8 cellular contexts compared by ENCODE assay signal in genomic region chr7:32500922-32501341, GRCh38. TPM values are rescaled to one million over a fixed set of nuclear protein-coding genes. Genes with fewer than 3 reads are reported as not detected.
DNase-seq lines count a peak whose midpoint lies in the region; ATAC-seq and TF ChIP-seq lines count a peak whose summit lies in the region.

No MANE protein-coding gene starts in this region.

- peaks cover 48% of the 10 kb centered on the region for H3K4me1 ChIP-seq in vagina

- H3K4me3 ChIP-seq in vagina, result no peak overlapping the region

- ATAC-seq in activated CD4-positive, CD25-positive, alpha-beta regulatory T cell treated with anti-CD3 and anti-CD28 coated beads, Interleukin-2, amount 50 U/mL, for 24 hours, result peak; percentile 52 to 58
- peak; percentile 57 for ATAC-seq in HG02973 (IDR thresholded peaks at IDR 0.05; ENCODE audit: unreplicated experiment)

- H3K27me3 Mint-ChIP-seq in activated CD4-positive, alpha-beta T cell treated with anti-CD3 and anti-CD28 coated beads, Interleukin-2, amount 10 ng/mL, durations not matched to agents 7 days and 5 days, result no peaks in the 10 kb centered on the region

- no peaks in the 10 kb centered on the region for H3K9me3 ChIP-seq in vagina

- no peak for DNase-seq in activated CD4-positive, CD25-positive, alpha-beta regulatory T cell treated with anti-CD3 and anti-CD28 coated beads, Interleukin-2, amount 50 U/mL, for 72 hours
- peak; percentile 63 for DNase-seq in RKO (ENCODE audit: low spot score)
- DNase-seq in fibroblast of peridontal ligament (ENCODE audit: extremely low read depth), result peak; percentile 55
- DNase-seq in vagina (ENCODE audit: extremely low spot score in 2 of 2), result no peak
- DNase-seq in activated CD4-positive, alpha-beta T cell treated with anti-CD3 and anti-CD28 coated beads, Interleukin-2, amount 10 ng/mL, durations not matched to agents 7 days and 5 days, result no peak
- DNase-seq in activated CD8-positive, alpha-beta memory T cell treated with anti-CD3 and anti-CD28 coated beads, Interleukin-2, amount 50 U/mL, for 4 hours, result no peak

- no peaks in the 10 kb centered on the region for H3K27me3 ChIP-seq in vagina

- H3K9me3 Mint-ChIP-seq in activated CD4-positive, alpha-beta T cell treated with anti-CD3 and anti-CD28 coated beads, Interleukin-2, amount 10 ng/mL, durations not matched to agents 7 days and 5 days, result no peaks in the 10 kb centered on the region

- H3K4me3 Mint-ChIP-seq in activated CD4-positive, alpha-beta T cell treated with anti-CD3 and anti-CD28 coated beads, Interleukin-2, amount 10 ng/mL, durations not matched to agents 7 days and 5 days, result no peak overlapping the region

- TF ChIP-seq POLR2A in vagina (IDR thresholded peaks at IDR 0.05), result no peak

- no peak for TF ChIP-seq CTCF in vagina (IDR thresholded peaks at IDR 0.05)

- CTCF ChIA-PET in activated CD4-positive, alpha-beta T cell treated with anti-CD3 and anti-CD28 coated beads, Interleukin-2, amount 10 ng/mL, durations not matched to agents 7 days and 5 days (lab: Charles Lee), result interaction anchor here (1.0 kb wide), 1 partner anchor 64 kb away, joined by 4 read pairs; no protein-coding TSS in a partner anchor

- intact Hi-C loops in vagina (cut with DNase I), result no loop called here

- H3K36me3 ChIP-seq in vagina, result no peaks in the 10 kb centered on the region

- no peak overlapping the region for H3K27ac Mint-ChIP-seq in activated CD4-positive, alpha-beta T cell treated with anti-CD3 and anti-CD28 coated beads, Interleukin-2, amount 10 ng/mL, durations not matched to agents 7 days and 5 days

- H3K4me1 Mint-ChIP-seq in activated CD4-positive, alpha-beta T cell treated with anti-CD3 and anti-CD28 coated beads, Interleukin-2, amount 10 ng/mL, durations not matched to agents 7 days and 5 days, result peaks cover 46% of the 10 kb centered on the region

- peak overlapping the region; percentile 0 for H3K27ac ChIP-seq in vagina

- POLR2A ChIA-PET in activated CD4-positive, alpha-beta T cell treated with anti-CD3 and anti-CD28 coated beads, Interleukin-2, amount 10 ng/mL, durations not matched to agents 7 days and 5 days (lab: Charles Lee), result no interaction called here

- H3K36me3 Mint-ChIP-seq in activated CD4-positive, alpha-beta T cell treated with anti-CD3 and anti-CD28 coated beads, Interleukin-2, amount 10 ng/mL, durations not matched to agents 7 days and 5 days (ENCODE audit: low read depth), result peaks cover 23% of the 10 kb centered on the region

RNA-seq across cellular contexts. Expression of gene AVL9, which starts 5.6 kb away (rescaled TPM):
- total RNA-seq in vagina, result 25.5 TPM
- total RNA-seq in activated CD4-positive, alpha-beta T cell treated with anti-CD3 and anti-CD28 coated beads, Interleukin-2, amount 10 ng/mL, durations not matched to agents 7 days and 5 days, result 10 to 100 TPM; 33.2 to 35.8 TPM

RNA-seq across cellular contexts. Expression of gene LSM5, which starts 10.8 kb away (rescaled TPM):
- 31.9 TPM for total RNA-seq in vagina
- total RNA-seq in activated CD4-positive, alpha-beta T cell treated with anti-CD3 and anti-CD28 coated beads, Interleukin-2, amount 10 ng/mL, durations not matched to agents 7 days and 5 days, result 10 to 100 TPM; 76.7 to 79.1 TPM

Comparison
In these comparisons a context has a peak if more than half of its experiments do, and no peak if none do; other contexts are left out.
1. DNase-seq: peak in RKO (single experiment) and fibroblast of peridontal ligament (single experiment); none in activated CD4-positive, CD25-positive, alpha-beta regulatory T cell treated with anti-CD3 and anti-CD28 coated beads, Interleukin-2, amount 50 U/mL, for 72 hours (single experiment), vagina (0 of 2), activated CD4-positive, alpha-beta T cell treated with anti-CD3 and anti-CD28 coated beads, Interleukin-2, amount 10 ng/mL, durations not matched to agents 7 days and 5 days (single experiment) and activated CD8-positive, alpha-beta memory T cell treated with anti-CD3 and anti-CD28 coated beads, Interleukin-2, amount 50 U/mL, for 4 hours (single experiment).